In the genomic region with DNA sequence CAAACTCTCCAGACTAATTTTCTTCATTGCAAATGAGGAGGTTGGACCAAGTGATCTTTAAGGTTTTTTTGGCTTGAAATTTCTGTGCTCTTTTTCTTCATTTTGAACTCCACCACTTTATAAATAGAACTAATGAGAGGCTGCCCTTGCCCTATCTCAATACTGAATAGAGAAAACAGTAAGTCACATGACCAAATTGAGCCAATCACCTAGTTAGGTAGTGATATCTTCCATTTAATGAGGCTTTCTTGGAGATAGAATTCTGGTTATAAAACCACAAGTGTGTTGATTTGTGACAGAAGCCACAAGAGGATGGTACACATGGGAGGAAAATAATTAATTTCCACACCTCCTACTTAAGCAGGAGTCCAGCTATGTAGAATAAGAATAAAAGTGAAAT, we compare ENCODE assay signal across 1 cellular context.
TF ChIP-seq lines count a peak whose summit lies in the region.

No MANE protein-coding gene starts in this region.

TF ChIP-seq in SK-N-SH treated with all-trans-retinoic acid at 6 μM for 48 hours, 23 proteins besides CTCF, POLR2A, EP300 and RAD21 (continued from another document):
- TF ChIP-seq, protein P1, sequence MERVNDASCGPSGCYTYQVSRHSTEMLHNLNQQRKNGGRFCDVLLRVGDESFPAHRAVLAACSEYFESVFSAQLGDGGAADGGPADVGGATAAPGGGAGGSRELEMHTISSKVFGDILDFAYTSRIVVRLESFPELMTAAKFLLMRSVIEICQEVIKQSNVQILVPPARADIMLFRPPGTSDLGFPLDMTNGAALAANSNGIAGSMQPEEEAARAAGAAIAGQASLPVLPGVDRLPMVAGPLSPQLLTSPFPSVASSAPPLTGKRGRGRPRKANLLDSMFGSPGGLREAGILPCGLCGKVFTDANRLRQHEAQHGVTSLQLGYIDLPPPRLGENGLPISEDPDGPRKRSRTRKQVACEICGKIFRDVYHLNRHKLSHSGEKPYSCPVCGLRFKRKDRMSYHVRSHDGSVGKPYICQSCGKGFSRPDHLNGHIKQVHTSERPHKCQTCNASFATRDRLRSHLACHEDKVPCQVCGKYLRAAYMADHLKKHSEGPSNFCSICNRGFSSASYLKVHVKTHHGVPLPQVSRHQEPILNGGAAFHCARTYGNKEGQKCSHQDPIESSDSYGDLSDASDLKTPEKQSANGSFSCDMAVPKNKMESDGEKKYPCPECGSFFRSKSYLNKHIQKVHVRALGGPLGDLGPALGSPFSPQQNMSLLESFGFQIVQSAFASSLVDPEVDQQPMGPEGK (CRISPR knock-in tag; IDR thresholded peaks at IDR 0.05; ENCODE audit: borderline replicate concordance) = no peak
- TF ChIP-seq ZNF8 (CRISPR knock-in tag; IDR thresholded peaks at IDR 0.05) (no peak), ISL1 (CRISPR knock-in tag; IDR thresholded peaks at IDR 0.05) (no peak), SNAI2 (CRISPR knock-in tag; IDR thresholded peaks at IDR 0.05) (no peak), ESRRG (CRISPR knock-in tag; IDR thresholded peaks at IDR 0.05) (no peak)
